In genomic region chr10:113177163-113177935, GRCh38 we compare ENCODE assay signal across 14 cellular contexts.
DNase-seq lines count a peak whose midpoint lies in the region; ATAC-seq, FAIRE-seq and TF ChIP-seq lines count a peak whose summit lies in the region.
"Had no signal": no experiment of that assay in that cellular context is flagged by ENCODE, and none has a peak within 500 bp of the region (broad histone marks: within the 10 kb centered on the region; RNA-seq: fewer than 3 reads in every experiment).

No MANE protein-coding gene starts in this region.

- no peak for TF ChIP-seq POLR2A in ovary (IDR thresholded peaks at IDR 0.05)

- TF ChIP-seq EP300 in ovary (IDR thresholded peaks at IDR 0.05): no peak

- H3K27ac ChIP-seq in HEK293 (ENCODE audit: extremely low read depth, low read depth, low read length): no peak overlapping the region
- peak overlapping the region; percentile 82 for H3K27ac ChIP-seq in angular gyrus (ENCODE audit: low read depth, low read length)
- H3K27ac ChIP-seq in left ventricle myocardium inferior (replicated peaks): peak overlapping the region; percentile 70
- H3K27ac ChIP-seq in ovary: no peak overlapping the region
- H3K27ac ChIP-seq: colonic mucosa, Peyer's patch had no signal

- H3K9me3 ChIP-seq in HEK293 (ENCODE audit: control insufficient read depth, insufficient read depth, low read depth, low read length) (no peaks in the 10 kb centered on the region), left ventricle myocardium inferior (replicated peaks) (no peaks in the 10 kb centered on the region), ovary (no peaks in the 10 kb centered on the region)
- H3K9me3 ChIP-seq: colonic mucosa, Peyer's patch had no signal

- intact Hi-C loops in left ventricle myocardium inferior (cut with micrococcal nuclease): no loop called here
- intact Hi-C loops in ovary (cut with DNase I): no loop called here

- DNase-seq in left ventricle myocardium inferior: peak; percentile 50
- peak in 4 of 5 donors; percentile 18 to 53 (median 45) for DNase-seq in ovary
- DNase-seq in HTR-8/SVneo (ENCODE audit: insufficient read length, low spot score): no peak
- no peak for DNase-seq in amniotic stem cell (lab: John Stamatoyannopoulos, UW)
- no peak for DNase-seq in GM19238 (ENCODE audit: insufficient read length, low spot score)
- DNase-seq: activated CD8-positive, alpha-beta T cell treated with anti-CD3 and anti-CD28 coated beads, Interleukin-2, amount 10 ng/mL, durations not matched to agents 7 days and 5 days; colonic mucosa; Kasumi-1; NCI-H1694; NCI-H69; Peyer's patch had no signal

- TF ChIP-seq CTCF in HEK293 (tag by site-specific recombination; IDR thresholded peaks at IDR 0.05) (no peak), left ventricle myocardium inferior (IDR thresholded peaks at IDR 0.05; ENCODE audit: borderline replicate concordance) (no peak), ovary (IDR thresholded peaks at IDR 0.05) (no peak)

- POLR2A ChIA-PET in HEK293 (lab: Yijun Ruan, JAX): no interaction called here

- H3K36me3 ChIP-seq in HEK293 (ENCODE audit: control insufficient read depth in 2 of 2, insufficient read depth in 1 of 2, low read length in 2 of 2) (no peaks in the 10 kb centered on the region), left ventricle myocardium inferior (no peaks in the 10 kb centered on the region), ovary (no peaks in the 10 kb centered on the region)
- H3K36me3 ChIP-seq: colonic mucosa, Peyer's patch had no signal

- no peaks in the 10 kb centered on the region for H3K4me1 ChIP-seq in HEK293 (ENCODE audit: control insufficient read depth, insufficient read depth, low read length)
- peaks cover 8% of the 10 kb centered on the region for H3K4me1 ChIP-seq in left ventricle myocardium inferior
- H3K4me1 ChIP-seq in ovary (ENCODE audit: insufficient read depth): peaks cover 10% of the 10 kb centered on the region
- H3K4me1 ChIP-seq: colonic mucosa had no signal

- 15 to 18% (median 16%) methylated on average over 16 of the region's 16 CpGs for WGBS in ovary, 3 donors

- ATAC-seq in GM19452 (IDR thresholded peaks at IDR 0.05; ENCODE audit: unreplicated experiment): no peak
- ATAC-seq: activated CD8-positive, alpha-beta T cell treated with anti-CD3 and anti-CD28 coated beads, Interleukin-2, amount 10 ng/mL, durations not matched to agents 7 days and 5 days had no signal

- no peak for FAIRE-seq in HTR-8/SVneo (lab: Jason Lieb, UNC)

- H3K4me3 ChIP-seq in HEK293 (ENCODE audit: low read depth, low read length) (no peak overlapping the region), left ventricle myocardium inferior (no peak overlapping the region), ovary (no peak overlapping the region)
- H3K4me3 ChIP-seq: colonic mucosa, Peyer's patch had no signal

- H3K27me3 ChIP-seq in left ventricle myocardium inferior (ENCODE audit: low read depth) (no peaks in the 10 kb centered on the region), ovary (no peaks in the 10 kb centered on the region)
- H3K27me3 ChIP-seq: colonic mucosa, Peyer's patch had no signal

- CTCF ChIA-PET in HEK293 (lab: Yijun Ruan, JAX): no interaction called here

TF ChIP-seq in HEK293, 187 proteins besides CTCF, POLR2A, EP300 and RAD21:
- 0 out of 2 replicates have a peak, but pooled peaks have one; percentile 22 for TF ChIP-seq ZBTB8A (tag by site-specific recombination; IDR thresholded peaks at IDR 0.05)
- TF ChIP-seq ZNF707 (tag by site-specific recombination; IDR thresholded peaks at IDR 0.05): no peak
- no peak for TF ChIP-seq ZBTB48 (tag by site-specific recombination; IDR thresholded peaks at IDR 0.05)
- peak; percentile 58 for TF ChIP-seq GFI1B (tag by site-specific recombination; IDR thresholded peaks at IDR 0.05)
- TF ChIP-seq WT1 (tag by site-specific recombination; IDR thresholded peaks at IDR 0.05): peak; percentile 38
- no peak for TF ChIP-seq ZFP41 (tag by site-specific recombination; IDR thresholded peaks at IDR 0.05; ENCODE audit: borderline replicate concordance)
- peak; percentile 61; the same call in 1 of the 2 replicates for TF ChIP-seq PRDM6 (tag by site-specific recombination; IDR thresholded peaks at IDR 0.05)

Comparison
In these comparisons a context has a peak if more than half of its experiments do, and no peak if none do; other contexts are left out.
1. H3K27ac ChIP-seq: peak in angular gyrus (single experiment) and left ventricle myocardium inferior (single experiment); none in HEK293 (single experiment) and ovary (0 of 2).
2. DNase-seq: peak in left ventricle myocardium inferior (single experiment) and ovary (4 of 5); none in HTR-8/SVneo (single experiment), amniotic stem cell (single experiment) and GM19238 (single experiment).